ENCODE assay signal across 21 cellular contexts in the genomic region with DNA sequence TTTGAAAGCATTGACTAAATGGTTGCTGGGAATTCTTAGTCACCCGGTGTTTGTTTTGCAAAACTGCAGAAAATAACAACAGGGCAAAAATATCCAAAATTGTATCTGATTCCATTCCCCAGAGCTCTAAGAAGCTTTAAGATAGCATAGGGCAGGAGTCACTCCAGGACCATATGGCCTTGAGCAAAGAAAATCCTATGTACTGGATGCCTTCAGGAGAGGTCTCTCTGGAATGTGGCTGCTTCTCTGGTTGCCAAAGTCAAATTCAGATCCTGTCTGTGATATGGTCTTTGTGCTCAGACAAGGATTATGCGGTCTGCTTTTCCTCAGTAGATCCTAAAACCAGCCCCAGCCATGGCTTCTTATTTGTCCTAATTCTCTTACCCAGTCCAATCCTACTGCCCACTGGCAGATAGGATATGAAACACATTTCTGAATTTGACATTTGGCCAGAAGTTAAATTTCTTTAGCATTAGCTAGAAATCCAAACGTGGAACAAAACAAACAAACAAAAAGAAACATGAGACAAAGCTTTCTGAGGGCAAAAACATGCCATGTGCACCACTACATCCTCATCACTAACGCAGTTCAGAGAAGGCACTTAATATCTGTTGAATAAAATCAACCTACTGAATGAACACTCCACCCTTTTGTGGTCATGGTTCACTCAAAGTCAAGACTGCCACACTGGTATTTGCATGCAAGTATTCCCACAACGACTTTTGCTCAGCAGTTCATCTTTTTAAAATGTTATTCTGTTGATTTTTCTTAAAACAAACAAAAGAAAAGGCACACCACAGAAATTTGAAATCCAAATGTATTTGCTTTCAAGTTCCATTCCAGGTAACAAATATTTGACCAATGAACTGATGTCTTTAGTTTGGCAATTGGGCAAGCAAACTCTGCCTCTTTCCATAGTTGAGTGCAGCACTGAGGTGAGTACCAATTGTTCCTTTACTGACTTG.
A peak's percentile ranks its signal among the peaks of the same experiment; 100 is the strongest.
DNase-seq lines count a peak whose midpoint lies in the region; ATAC-seq and TF ChIP-seq lines count a peak whose summit lies in the region.
"Had no signal": no experiment of that assay in that cellular context is flagged by ENCODE, and none has a peak within 500 bp of the region (broad histone marks: within the 10 kb centered on the region; RNA-seq: fewer than 3 reads in every experiment).

No MANE protein-coding gene starts in this region.

- no peaks in the 10 kb centered on the region for H3K27me3 Mint-ChIP-seq in GM23338 (ENCODE audit: insufficient read depth, low read depth, poor library complexity)
- no peaks in the 10 kb centered on the region for H3K27me3 Mint-ChIP-seq in T-helper 2 cell treated with Interferon-gamma antibody and Interleukin-4, amounts not matched to agents 5 μg/mL and 100 μg/mL, for 36 hours (ENCODE audit: low read depth)

- no peaks in the 10 kb centered on the region for H3K27me3 ChIP-seq in GM23338 (ENCODE audit: insufficient read depth)

- peaks cover 3% of the 10 kb centered on the region; the same call in 1 of the 2 replicates for H3K9me2 ChIP-seq in GM23338 (ENCODE audit: insufficient read depth)

- no peak overlapping the region for H3K27ac ChIP-seq in GM23338 (ENCODE audit: low read depth)
- H3K27ac ChIP-seq: SJCRH30 had no signal

- no peak overlapping the region for H2AFZ ChIP-seq in GM23338

- DNase-seq in H4 (ENCODE audit: low spot score): peak; percentile 29
- peak; percentile 49 for DNase-seq in NCI-H82 (lab: John Stamatoyannopoulos, UW)
- DNase-seq in dedifferentiated amniotic fluid mesenchymal stem cell (ENCODE audit: extremely low spot score): peak; percentile 86
- peak; percentile 76 for DNase-seq in islet precursor cell
- DNase-seq in AG08396 (ENCODE audit: low spot score): no peak
- DNase-seq in GM23338 (ENCODE audit: low spot score): no peak
- DNase-seq in T-helper 2 cell treated with Interferon-gamma antibody and Interleukin-4, amounts not matched to agents 5 μg/mL and 100 μg/mL, for 36 hours (ENCODE audit: low spot score): no peak
- DNase-seq in NCI-H2171 (lab: John Stamatoyannopoulos, UW): no peak
- DNase-seq: Calu3; DMS79 treated with DMSO at 0.1 percent for 48 hours; H9; KBM-7; NCI-H1092; NCI-H1417 treated with DMSO at 0.1 percent for 48 hours; NCI-H187; NCI-H2081 treated with DMSO at 0.1 percent for 48 hours; NCI-H524; NCI-H748 treated with DMSO at 0.1 percent for 48 hours; NK-92 treated with Interleukin-12 subunit alpha and Interleukin-12 subunit beta, amount 100 ng/mL, for 24 hours; PC-3 had no signal

- no peak for ATAC-seq in GM23338
- ATAC-seq: PC-3 had no signal

- no peak overlapping the region for H3K4me3 Mint-ChIP-seq in GM23338
- H3K4me3 Mint-ChIP-seq in T-helper 2 cell treated with Interferon-gamma antibody and Interleukin-4, amounts not matched to agents 5 μg/mL and 100 μg/mL, for 36 hours: no peak overlapping the region
- H3K4me3 Mint-ChIP-seq: H9 had no signal

- H4K20me1 ChIP-seq in GM23338 (replicated peaks; ENCODE audit: insufficient read depth): no peaks in the 10 kb centered on the region

- no peak overlapping the region for H3K4me3 ChIP-seq in GM23338
- H3K4me3 ChIP-seq: SJCRH30 had no signal

- no peak overlapping the region for H3K4me2 ChIP-seq in GM23338

- H3F3A ChIP-seq in GM23338 (replicated peaks; ENCODE audit: low read depth): no peaks in the 10 kb centered on the region

- H3K36me3 Mint-ChIP-seq in GM23338 (ENCODE audit: low read depth): no peaks in the 10 kb centered on the region
- H3K36me3 Mint-ChIP-seq in T-helper 2 cell treated with Interferon-gamma antibody and Interleukin-4, amounts not matched to agents 5 μg/mL and 100 μg/mL, for 36 hours (ENCODE audit: low read depth): no peaks in the 10 kb centered on the region

- H3K9me3 Mint-ChIP-seq in GM23338: no peaks in the 10 kb centered on the region
- H3K9me3 Mint-ChIP-seq in T-helper 2 cell treated with Interferon-gamma antibody and Interleukin-4, amounts not matched to agents 5 μg/mL and 100 μg/mL, for 36 hours: no peaks in the 10 kb centered on the region
- H3K9me3 Mint-ChIP-seq: H9 had no signal

- TF ChIP-seq CTCF in GM23338 (conservative IDR thresholded peaks at IDR 0.05; ENCODE audit: low read depth in 2 of 2): no peak

- no peaks in the 10 kb centered on the region for H3K4me1 ChIP-seq in GM23338 (ENCODE audit: insufficient read depth)
- H3K4me1 ChIP-seq: SJCRH30 had no signal

- H3K79me2 ChIP-seq in GM23338 (replicated peaks; ENCODE audit: insufficient read depth): no peaks in the 10 kb centered on the region

- no peaks in the 10 kb centered on the region for H3K4me1 Mint-ChIP-seq in GM23338
- H3K4me1 Mint-ChIP-seq in T-helper 2 cell treated with Interferon-gamma antibody and Interleukin-4, amounts not matched to agents 5 μg/mL and 100 μg/mL, for 36 hours (ENCODE audit: low read depth): no peaks in the 10 kb centered on the region

- no peak overlapping the region for H3K27ac Mint-ChIP-seq in GM23338
- no peak overlapping the region for H3K27ac Mint-ChIP-seq in T-helper 2 cell treated with Interferon-gamma antibody and Interleukin-4, amounts not matched to agents 5 μg/mL and 100 μg/mL, for 36 hours
- H3K27ac Mint-ChIP-seq: H9 had no signal

- no peaks in the 10 kb centered on the region for H3K36me3 ChIP-seq in GM23338 (ENCODE audit: insufficient read depth)
- H3K36me3 ChIP-seq: SJCRH30 had no signal

TF ChIP-seq in GM23338, 12 proteins besides CTCF, POLR2A, EP300 and RAD21 (continues in another document):
- TF ChIP-seq NANOG (IDR thresholded peaks at IDR 0.05; ENCODE audit: borderline replicate concordance): no peak
- TF ChIP-seq CREB1 (CRISPR knock-in tag; IDR thresholded peaks at IDR 0.05; ENCODE audit: low read depth): no peak
- TF ChIP-seq JUNB (IDR thresholded peaks at IDR 0.05; ENCODE audit: unreplicated experiment): no peak
- TF ChIP-seq, protein P1, sequence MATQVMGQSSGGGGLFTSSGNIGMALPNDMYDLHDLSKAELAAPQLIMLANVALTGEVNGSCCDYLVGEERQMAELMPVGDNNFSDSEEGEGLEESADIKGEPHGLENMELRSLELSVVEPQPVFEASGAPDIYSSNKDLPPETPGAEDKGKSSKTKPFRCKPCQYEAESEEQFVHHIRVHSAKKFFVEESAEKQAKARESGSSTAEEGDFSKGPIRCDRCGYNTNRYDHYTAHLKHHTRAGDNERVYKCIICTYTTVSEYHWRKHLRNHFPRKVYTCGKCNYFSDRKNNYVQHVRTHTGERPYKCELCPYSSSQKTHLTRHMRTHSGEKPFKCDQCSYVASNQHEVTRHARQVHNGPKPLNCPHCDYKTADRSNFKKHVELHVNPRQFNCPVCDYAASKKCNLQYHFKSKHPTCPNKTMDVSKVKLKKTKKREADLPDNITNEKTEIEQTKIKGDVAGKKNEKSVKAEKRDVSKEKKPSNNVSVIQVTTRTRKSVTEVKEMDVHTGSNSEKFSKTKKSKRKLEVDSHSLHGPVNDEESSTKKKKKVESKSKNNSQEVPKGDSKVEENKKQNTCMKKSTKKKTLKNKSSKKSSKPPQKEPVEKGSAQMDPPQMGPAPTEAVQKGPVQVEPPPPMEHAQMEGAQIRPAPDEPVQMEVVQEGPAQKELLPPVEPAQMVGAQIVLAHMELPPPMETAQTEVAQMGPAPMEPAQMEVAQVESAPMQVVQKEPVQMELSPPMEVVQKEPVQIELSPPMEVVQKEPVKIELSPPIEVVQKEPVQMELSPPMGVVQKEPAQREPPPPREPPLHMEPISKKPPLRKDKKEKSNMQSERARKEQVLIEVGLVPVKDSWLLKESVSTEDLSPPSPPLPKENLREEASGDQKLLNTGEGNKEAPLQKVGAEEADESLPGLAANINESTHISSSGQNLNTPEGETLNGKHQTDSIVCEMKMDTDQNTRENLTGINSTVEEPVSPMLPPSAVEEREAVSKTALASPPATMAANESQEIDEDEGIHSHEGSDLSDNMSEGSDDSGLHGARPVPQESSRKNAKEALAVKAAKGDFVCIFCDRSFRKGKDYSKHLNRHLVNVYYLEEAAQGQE (IDR thresholded peaks at IDR 0.05; ENCODE audit: unreplicated experiment): no peak
- no peak for TF ChIP-seq ZNF114 (CRISPR knock-in tag; IDR thresholded peaks at IDR 0.05)
- no peak for TF ChIP-seq EZH2phosphoT487 (IDR thresholded peaks at IDR 0.05; ENCODE audit: unreplicated experiment)
- no peak for TF ChIP-seq POLR2AphosphoS5 (IDR thresholded peaks at IDR 0.05; ENCODE audit: low read depth)
- TF ChIP-seq ZNF331 (CRISPR knock-in tag; IDR thresholded peaks at IDR 0.05; ENCODE audit: low read depth): no peak
- TF ChIP-seq, protein P2, sequence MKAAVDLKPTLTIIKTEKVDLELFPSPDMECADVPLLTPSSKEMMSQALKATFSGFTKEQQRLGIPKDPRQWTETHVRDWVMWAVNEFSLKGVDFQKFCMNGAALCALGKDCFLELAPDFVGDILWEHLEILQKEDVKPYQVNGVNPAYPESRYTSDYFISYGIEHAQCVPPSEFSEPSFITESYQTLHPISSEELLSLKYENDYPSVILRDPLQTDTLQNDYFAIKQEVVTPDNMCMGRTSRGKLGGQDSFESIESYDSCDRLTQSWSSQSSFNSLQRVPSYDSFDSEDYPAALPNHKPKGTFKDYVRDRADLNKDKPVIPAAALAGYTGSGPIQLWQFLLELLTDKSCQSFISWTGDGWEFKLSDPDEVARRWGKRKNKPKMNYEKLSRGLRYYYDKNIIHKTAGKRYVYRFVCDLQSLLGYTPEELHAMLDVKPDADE (IDR thresholded peaks at IDR 0.05): no peak
- no peak for TF ChIP-seq STAT1 (IDR thresholded peaks at IDR 0.05; ENCODE audit: unreplicated experiment)
- no peak for TF ChIP-seq EZH2 (IDR thresholded peaks at IDR 0.05; ENCODE audit: low read depth, unreplicated experiment)

Comparison
In these comparisons a context has a peak if more than half of its experiments do, and no peak if none do; other contexts are left out.
1. DNase-seq: peak in H4 (single experiment), NCI-H82 (single experiment), dedifferentiated amniotic fluid mesenchymal stem cell (single experiment) and islet precursor cell (single experiment); none in AG08396 (single experiment), GM23338 (single experiment), T-helper 2 cell treated with Interferon-gamma antibody and Interleukin-4, amounts not matched to agents 5 μg/mL and 100 μg/mL, for 36 hours (single experiment) and NCI-H2171 (single experiment).